ENCODE assay signal across 17 cellular contexts in the genomic region with DNA sequence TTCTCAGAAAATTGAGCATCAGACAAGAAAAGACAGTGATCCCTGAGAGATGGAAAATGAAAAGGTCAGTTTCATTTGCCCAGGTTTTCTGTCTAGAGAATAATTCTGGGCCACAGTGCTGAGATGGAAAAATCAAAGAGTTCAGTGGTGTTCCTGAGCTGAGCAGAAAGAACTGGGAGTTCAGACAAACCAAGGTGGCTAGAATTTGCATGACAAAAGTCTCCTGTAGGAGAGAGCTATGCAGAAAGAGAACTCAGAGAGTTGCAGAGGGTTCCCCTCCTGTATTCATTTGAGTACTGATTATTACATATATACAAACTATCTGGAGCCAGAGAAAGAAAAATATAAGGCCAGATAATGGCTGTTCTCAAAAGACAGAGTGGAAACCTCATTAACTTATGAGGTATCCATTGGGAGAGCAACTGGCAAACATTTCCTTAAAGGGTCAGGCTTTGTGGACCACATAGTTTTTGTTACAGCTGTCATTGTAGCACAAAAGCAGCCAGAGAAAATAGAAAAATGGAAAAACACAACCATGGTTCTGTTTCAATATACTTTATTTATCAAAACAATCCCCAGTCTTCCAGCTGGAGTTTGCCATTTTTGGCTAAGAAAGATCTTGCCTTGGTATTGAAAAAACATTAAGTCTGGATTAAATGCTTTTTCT.
DNase-seq lines count a peak whose midpoint lies in the region; ATAC-seq and TF ChIP-seq lines count a peak whose summit lies in the region.
"Had no signal": no experiment of that assay in that cellular context is flagged by ENCODE, and none has a peak within 500 bp of the region (broad histone marks: within the 10 kb centered on the region; RNA-seq: fewer than 3 reads in every experiment).

No MANE protein-coding gene starts in this region.

- TF ChIP-seq CTCF in endodermal cell (conservative IDR thresholded peaks at IDR 0.05) (no peak), thoracic aorta (IDR thresholded peaks at IDR 0.05) (no peak), left lung (IDR thresholded peaks at IDR 0.05) (no peak)

- H3K4me3 ChIP-seq in HAP-1 (no peak overlapping the region), endodermal cell (ENCODE audit: low read length) (no peak overlapping the region), thoracic aorta (no peak overlapping the region), left lung (no peak overlapping the region)

- H3K36me3 ChIP-seq in HAP-1 (replicated peaks) (no peaks in the 10 kb centered on the region), endodermal cell (ENCODE audit: control insufficient read depth, insufficient read depth, low read length) (no peaks in the 10 kb centered on the region), thoracic aorta (no peaks in the 10 kb centered on the region), left lung (no peaks in the 10 kb centered on the region)

- in situ Hi-C loops in HAP-1 (cut with MboI; ENCODE audit: low sequenced_read_pairs): no loop called here

- H3K27me3 ChIP-seq in HAP-1 (ENCODE audit: low read depth): no peaks in the 10 kb centered on the region
- no peaks in the 10 kb centered on the region for H3K27me3 ChIP-seq in endodermal cell (ENCODE audit: control insufficient read depth, insufficient read depth, low read length, poor library complexity, severe bottlenecking)
- H3K27me3 ChIP-seq in thoracic aorta (replicated peaks; ENCODE audit: insufficient read depth): no peaks in the 10 kb centered on the region
- H3K27me3 ChIP-seq in left lung: no peaks in the 10 kb centered on the region

- peak overlapping the region; percentile 13 for H3K27ac ChIP-seq in endodermal cell (ENCODE audit: low read depth, low read length)
- H3K27ac ChIP-seq in thoracic aorta: peak overlapping the region; percentile 81 to 88
- H3K27ac ChIP-seq in left lung: no peak overlapping the region

- no peaks in the 10 kb centered on the region for H3K36me3 Mint-ChIP-seq in endodermal cell (ENCODE audit: low read depth)
- H3K36me3 Mint-ChIP-seq: IgD-negative memory B cell had no signal

- no peaks in the 10 kb centered on the region for H3K9me3 ChIP-seq in HAP-1
- peaks cover 13% of the 10 kb centered on the region for H3K9me3 ChIP-seq in endodermal cell (ENCODE audit: control insufficient read depth, low read length)
- peaks cover 22% of the 10 kb centered on the region for H3K9me3 ChIP-seq in thoracic aorta
- peaks cover 0 to 19% of the 10 kb centered on the region in 2 donors for H3K9me3 ChIP-seq in left lung

- peaks cover 19% of the 10 kb centered on the region for H3K9me3 Mint-ChIP-seq in endodermal cell

- H3K4me3 Mint-ChIP-seq in endodermal cell: no peak overlapping the region
- H3K4me3 Mint-ChIP-seq: IgD-negative memory B cell had no signal

- no peaks in the 10 kb centered on the region for H3K27me3 Mint-ChIP-seq in endodermal cell (ENCODE audit: insufficient read depth)
- H3K27me3 Mint-ChIP-seq: IgD-negative memory B cell had no signal

- intact Hi-C loops in left lung (cut with DNase I): no loop called here

- DNase-seq in HAP-1 (ENCODE audit: low spot score in 2 of 2) (peak; percentile 11 to 29), endodermal cell (no peak), iPS-NIHi7 (ENCODE audit: extremely low spot score) (peak; percentile 23), thoracic aorta (ENCODE audit: low spot score) (no peak), SK-N-DZ (ENCODE audit: low spot score) (no peak), left lung (no peak), D341Med (ENCODE audit: low spot score) (no peak)
- DNase-seq: C1 segment of cervical spinal cord; DMS 273 treated with DMSO at 0.1 percent for 48 hours; Kasumi-1; NCI-H1105 treated with DMSO at 0.1 percent for 48 hours; NCI-H1694 treated with DMSO at 0.1 percent for 48 hours; NCI-H2107; NK-92 treated with Interleukin-12 subunit alpha and Interleukin-12 subunit beta, amount 100 ng/mL, for 24 hours; RPMI8226; SIG-M5 had no signal

- H3K4me1 ChIP-seq in HAP-1: peaks cover 10% of the 10 kb centered on the region
- no peaks in the 10 kb centered on the region for H3K4me1 ChIP-seq in endodermal cell (ENCODE audit: control insufficient read depth, insufficient read depth, low read length)
- H3K4me1 ChIP-seq in thoracic aorta (ENCODE audit: control insufficient read depth in 1 of 2, low read depth in 2 of 2): peaks cover 0 to 4% of the 10 kb centered on the region in 2 donors
- H3K4me1 ChIP-seq in left lung: no peaks in the 10 kb centered on the region

- no peaks in the 10 kb centered on the region for H3K4me1 Mint-ChIP-seq in endodermal cell
- H3K4me1 Mint-ChIP-seq: IgD-negative memory B cell had no signal

- no peak overlapping the region for H3K27ac Mint-ChIP-seq in endodermal cell
- H3K27ac Mint-ChIP-seq: IgD-negative memory B cell had no signal

- no peak overlapping the region for H3K9ac ChIP-seq in endodermal cell (ENCODE audit: extremely low read depth, low read length, poor library complexity, severe bottlenecking)

- ATAC-seq in thoracic aorta (ENCODE audit: insufficient number of reproducible peaks, low FRiP score, low read depth) (no peak), left lung (no peak)

Comparison
In these comparisons a context has a peak if more than half of its experiments do, and no peak if none do; other contexts are left out.
1. DNase-seq: peak in HAP-1 (2 of 2) and iPS-NIHi7 (single experiment); none in endodermal cell (single experiment), thoracic aorta (single experiment), SK-N-DZ (single experiment), left lung (0 of 2) and D341Med (single experiment).
2. H3K27ac ChIP-seq: peak in endodermal cell (single experiment) and thoracic aorta (2 of 2); none in left lung (0 of 2).